ENCODE assay signal across 8 cellular contexts in genomic region chr12:4562034-4562657, GRCh38. TPM values are rescaled to one million over a fixed set of nuclear protein-coding genes. Genes with fewer than 3 reads are reported as not detected.
DNase-seq lines count a peak whose midpoint lies in the region; ATAC-seq and TF ChIP-seq lines count a peak whose summit lies in the region.

TSS of gene DYRK4 (plus strand) at chr12:4562208. CDS start at chr12:4562246, 38 bp downstream.

- POLR2A ChIA-PET in HEK293T (lab: Yijun Ruan, JAX), result interaction anchor here (1.2 kb wide), 1 partner anchor 9 kb away, joined by 3 read pairs; no protein-coding TSS in a partner anchor
- POLR2A ChIA-PET in activated B cell treated with CpG ODN at 0.5 μM for 24 hours (lab: Charles Lee), result no interaction called here

- TF ChIP-seq CTCF in activated B cell treated with CpG ODN at 0.5 μM for 24 hours (IDR thresholded peaks at IDR 0.05) (no peak), fibroblast of villous mesenchyme (IDR thresholded peaks at IDR 0.05; ENCODE audit: insufficient read depth, low read depth, low read length) (no peak)

- H3K27ac ChIP-seq in urinary bladder (ENCODE audit: low read depth), result no peak within 1 kb of the TSS

- H3K4me1 Mint-ChIP-seq in activated B cell treated with CpG ODN at 0.5 μM for 24 hours, result peaks cover 41% of the 10 kb centered on the region

- no peak within 1 kb of the TSS for H3K27ac Mint-ChIP-seq in activated B cell treated with CpG ODN at 0.5 μM for 24 hours

- peak within 1 kb of the TSS; percentile 56 for H3K4me3 Mint-ChIP-seq in activated B cell treated with CpG ODN at 0.5 μM for 24 hours

- H3K36me3 Mint-ChIP-seq in activated B cell treated with CpG ODN at 0.5 μM for 24 hours (ENCODE audit: low read depth), result peaks cover under 1% of the 10 kb centered on the region

- H3K9me3 Mint-ChIP-seq in activated B cell treated with CpG ODN at 0.5 μM for 24 hours, result no peaks in the 10 kb centered on the region

- CTCF ChIA-PET in HEK293T (lab: Yijun Ruan, JAX), result interaction anchor here (0.7 to 1.2 kb wide), 2 partner anchors 42 to 73 kb away, joined by 3 read pairs; no protein-coding TSS in a partner anchor
- CTCF ChIA-PET in activated B cell treated with CpG ODN at 0.5 μM for 24 hours (lab: Charles Lee), result no interaction called here

- peak; percentile 85 for DNase-seq in AG08396 (ENCODE audit: low spot score)
- DNase-seq in HEK293T (ENCODE audit: extremely low spot score), result peak; percentile 90
- no peak for DNase-seq in activated B cell treated with CpG ODN at 0.5 μM for 24 hours
- DNase-seq in fibroblast of villous mesenchyme (ENCODE audit: low read depth), result peak; percentile 81
- peak; percentile 54 for DNase-seq in myocyte (ENCODE audit: low read depth)

- WGBS in urinary bladder, result 9% methylated on average over 44 of the region's 44 CpGs

- H3K4me3 ChIP-seq in fibroblast of villous mesenchyme (ENCODE audit: low read depth, low read length) (peak within 1 kb of the TSS; percentile 55), urinary bladder (ENCODE audit: low read depth, low read length) (peak within 1 kb of the TSS; percentile 15)

- no peaks in the 10 kb centered on the region for H3K36me3 ChIP-seq in urinary bladder (ENCODE audit: insufficient read depth)

- intact Hi-C loops in activated B cell treated with CpG ODN at 0.5 μM for 24 hours (cut with micrococcal nuclease), result no loop called here

- H3K27me3 Mint-ChIP-seq in activated B cell treated with CpG ODN at 0.5 μM for 24 hours, result no peaks in the 10 kb centered on the region

- ATAC-seq in activated B cell treated with CpG ODN at 0.5 μM for 24 hours (ENCODE audit: low read depth) (no peak), GM18867 (IDR thresholded peaks at IDR 0.05; ENCODE audit: unreplicated experiment) (no peak), GM19328 (IDR thresholded peaks at IDR 0.05; ENCODE audit: unreplicated experiment) (no peak)

- no peaks in the 10 kb centered on the region for H3K4me1 ChIP-seq in urinary bladder (ENCODE audit: insufficient read depth)

TF ChIP-seq in HEK293T, 16 proteins besides CTCF, POLR2A, EP300 and RAD21:
- TF ChIP-seq NFRKB (IDR thresholded peaks at IDR 0.05), result no peak
- peak; percentile 97 for TF ChIP-seq L3MBTL2 (conservative IDR thresholded peaks at IDR 0.05)

RNA-seq across cellular contexts. Expression of gene DYRK4, which starts in this region (rescaled TPM):
- total RNA-seq in activated B cell treated with CpG ODN at 0.5 μM for 24 hours (19.0 and 22.1 TPM in 2 replicates), fibroblast of villous mesenchyme (39.3 and 48.6 TPM in 2 replicates), myocyte (42.9 and 46.3 TPM in 2 replicates), urinary bladder (38.9 TPM)
- 53.5 TPM for polyA plus RNA-seq in myocyte (2012)
- polyA plus RNA-seq in urinary bladder, result 46.5 TPM
